26 cellular contexts compared by ENCODE assay signal in the genomic region with DNA sequence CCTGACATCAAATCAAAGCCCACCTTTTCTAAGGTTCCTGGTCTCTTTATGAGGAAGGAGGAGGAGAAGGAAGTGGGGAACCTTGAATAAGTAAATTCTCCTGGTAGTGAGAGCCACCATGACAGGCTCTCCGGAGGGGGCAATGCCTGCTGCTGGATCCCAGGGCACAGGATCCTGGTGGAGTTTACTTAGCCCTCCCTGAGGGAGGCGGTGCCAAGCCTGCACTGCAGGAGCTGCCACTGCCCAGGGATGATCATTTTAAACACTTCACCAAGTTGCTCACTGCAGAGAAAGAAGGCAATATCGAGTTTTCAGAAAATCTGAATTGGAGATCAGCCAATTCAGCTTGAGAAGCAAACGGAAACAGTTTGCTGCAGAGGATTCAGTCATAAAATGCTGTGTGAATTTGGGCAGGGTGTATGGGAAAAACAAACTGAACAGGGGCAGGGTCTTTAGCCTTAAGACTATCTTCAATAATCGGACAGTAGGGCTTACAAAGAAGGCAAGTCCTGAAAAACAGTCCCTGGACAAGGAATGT.
"Had no signal": no experiment of that assay in that cellular context is flagged by ENCODE, and none has a peak within 500 bp of the region (broad histone marks: within the 10 kb centered on the region; RNA-seq: fewer than 3 reads in every experiment).

No MANE protein-coding gene starts in this region.

- H3K4me3 ChIP-seq: adrenal gland, ascending aorta, hepatocyte, lung, neural progenitor cell, spleen, thoracic aorta, upper lobe of left lung had no signal

- ATAC-seq: activated CD4-positive, alpha-beta T cell treated with anti-CD3 and anti-CD28 coated beads for 36 hours; activated T-cell treated with anti-CD3 and anti-CD28 coated beads, Interleukin-2, amount 50 U/mL, for 4 hours; left lobe of liver; naive thymus-derived CD8-positive, alpha-beta T cell had no signal

- H3K27me3 ChIP-seq: adrenal gland, ascending aorta, brain microvascular endothelial cell, hepatocyte, neural progenitor cell, spleen, upper lobe of left lung had no signal

- H3K79me2 ChIP-seq: hepatocyte had no signal

- H3K4me2 ChIP-seq: hepatocyte, neural progenitor cell had no signal

- DNase-seq: activated B cell treated with CpG ODN at 0.5 μM for 24 hours; activated CD4-positive, alpha-beta T cell treated with anti-CD3 and anti-CD28 coated beads for 36 hours; activated CD4-positive, alpha-beta T cell treated with anti-CD3 and anti-CD28 coated beads, Interleukin-2, amount 50 U/mL, for 4 hours; activated CD8-positive, alpha-beta memory T cell treated with anti-CD3 and anti-CD28 coated beads, Interleukin-2, amount 50 U/mL, for 48 hours; activated naive CD4-positive, alpha-beta T cell; activated T-cell treated with anti-CD3 and anti-CD28 coated beads, Interleukin-2, amount 50 U/mL, for 4 hours; adrenal gland; brain microvascular endothelial cell; caudate nucleus; dermis blood vessel endothelial cell; effector CD8-positive, alpha-beta T cell; foreskin melanocyte; glutamatergic neuron; immature natural killer cell; naive thymus-derived CD8-positive, alpha-beta T cell; retina; spleen; stimulated activated CD4-positive, alpha-beta T cell treated with anti-CD3 and anti-CD28 coated beads, Interleukin-4, amount 100 ng/mL, for 1 hour; stimulated activated naive CD4-positive, alpha-beta T cell treated with Interleukin-2 at 50 U/mL for 16 hours; upper lobe of left lung had no signal

- H3K36me3 ChIP-seq: adrenal gland, ascending aorta, brain microvascular endothelial cell, neural progenitor cell, spleen, thoracic aorta, upper lobe of left lung had no signal

- H2AFZ ChIP-seq: hepatocyte, neural progenitor cell had no signal

- H3K4me1 ChIP-seq: adrenal gland, ascending aorta, neural progenitor cell, spleen, upper lobe of left lung had no signal

- H3K9ac ChIP-seq: neural progenitor cell had no signal

- H3K27ac ChIP-seq: adrenal gland, ascending aorta, brain microvascular endothelial cell, hepatocyte, neural progenitor cell, spleen, thoracic aorta, upper lobe of left lung had no signal

- H3K9me3 ChIP-seq: adrenal gland, ascending aorta, spleen, thoracic aorta, upper lobe of left lung had no signal
